1 cellular context compared by ENCODE assay signal in the genomic region with DNA sequence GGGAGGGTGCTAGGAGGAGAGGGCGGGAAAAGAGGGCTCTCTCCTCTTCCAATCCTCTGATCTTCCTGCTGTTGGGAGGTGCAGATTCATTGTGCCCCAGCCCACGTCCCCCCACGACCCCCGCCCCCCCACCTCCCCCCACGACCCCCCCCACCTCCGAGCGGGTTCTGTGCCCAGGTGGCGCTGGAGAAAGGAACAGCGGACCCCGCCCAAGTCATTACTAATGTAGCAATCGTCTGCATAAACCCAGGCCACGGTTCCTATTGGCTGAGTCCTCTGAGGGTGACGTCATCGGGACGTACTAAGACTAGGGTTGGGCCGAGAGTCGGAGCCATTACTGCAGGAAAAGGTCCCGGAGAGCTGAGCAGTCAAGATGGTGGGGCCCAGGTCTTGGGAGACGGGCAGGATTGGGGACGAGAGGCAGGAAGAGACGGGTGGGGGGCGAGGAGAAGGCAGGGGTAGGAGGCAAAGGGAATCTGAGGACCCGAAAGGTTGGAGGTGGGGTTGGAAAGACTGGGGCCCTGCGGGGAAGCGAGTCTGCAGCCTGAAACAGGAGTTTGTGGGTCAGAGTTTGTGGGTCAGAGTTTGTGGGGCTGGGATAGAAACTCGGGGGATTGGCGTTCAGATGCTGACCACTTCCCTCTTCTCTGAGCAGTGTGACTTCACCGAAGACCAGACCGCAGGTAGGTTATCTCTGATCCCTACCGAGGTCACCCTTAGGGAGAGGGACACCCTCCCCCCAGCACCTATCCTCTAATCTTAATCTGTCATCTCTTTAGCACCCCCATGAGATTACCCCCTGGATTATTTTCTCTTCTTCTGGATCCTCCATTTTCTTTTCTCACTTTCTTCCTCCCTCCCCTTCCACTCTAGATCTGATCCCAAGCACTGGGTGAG.
A peak's percentile ranks its signal among the peaks of the same experiment; 100 is the strongest.
TF ChIP-seq lines count a peak whose summit lies in the region.

A gene (plus strand): TSS at position 331 of the 897 bp plus-strand sequence. CDS start 43 bp downstream, at position 374.

TF ChIP-seq in IMR-90, 13 proteins besides CTCF, POLR2A, EP300 and RAD21 (continued from another document):
- TF ChIP-seq CHD1 (IDR thresholded peaks at IDR 0.05; ENCODE audit: low read depth, low read length) = peak; percentile 12; the same call in 1 of the 2 replicates
- TF ChIP-seq MAZ (IDR thresholded peaks at IDR 0.05; ENCODE audit: borderline replicate concordance, low read depth, low read length) = peak; percentile 7
- TF ChIP-seq NFE2L2 (IDR thresholded peaks at IDR 0.05; ENCODE audit: low read depth, low read length) = 0 out of 2 replicates have a peak, but pooled peaks have one; percentile 32
- TF ChIP-seq CEBPB (IDR thresholded peaks at IDR 0.05; ENCODE audit: low read depth, low read length) = peak; percentile 94
- no peak for TF ChIP-seq SMC3 (IDR thresholded peaks at IDR 0.05; ENCODE audit: low read depth, low read length)
- TF ChIP-seq, protein P1, sequence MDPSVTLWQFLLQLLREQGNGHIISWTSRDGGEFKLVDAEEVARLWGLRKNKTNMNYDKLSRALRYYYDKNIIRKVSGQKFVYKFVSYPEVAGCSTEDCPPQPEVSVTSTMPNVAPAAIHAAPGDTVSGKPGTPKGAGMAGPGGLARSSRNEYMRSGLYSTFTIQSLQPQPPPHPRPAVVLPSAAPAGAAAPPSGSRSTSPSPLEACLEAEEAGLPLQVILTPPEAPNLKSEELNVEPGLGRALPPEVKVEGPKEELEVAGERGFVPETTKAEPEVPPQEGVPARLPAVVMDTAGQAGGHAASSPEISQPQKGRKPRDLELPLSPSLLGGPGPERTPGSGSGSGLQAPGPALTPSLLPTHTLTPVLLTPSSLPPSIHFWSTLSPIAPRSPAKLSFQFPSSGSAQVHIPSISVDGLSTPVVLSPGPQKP (IDR thresholded peaks at IDR 0.05; ENCODE audit: borderline replicate concordance, low read depth, low read length) = no peak
